ENCODE assay signal across 13 cellular contexts in genomic region chr12:69392146-69392928, GRCh38. TPM values are rescaled to one million over a fixed set of nuclear protein-coding genes. Genes with fewer than 3 reads are reported as not detected.
A peak's percentile ranks its signal among the peaks of the same experiment; 100 is the strongest.
DNase-seq lines count a peak whose midpoint lies in the region; ATAC-seq and TF ChIP-seq lines count a peak whose summit lies in the region.
"Had no signal": no experiment of that assay in that cellular context is flagged by ENCODE, and none has a peak within 500 bp of the region (broad histone marks: within the 10 kb centered on the region; RNA-seq: fewer than 3 reads in every experiment).

No MANE protein-coding gene starts in this region.

- H3K36me3 Mint-ChIP-seq in activated CD8-positive, alpha-beta memory T cell treated with anti-CD3 and anti-CD28 coated beads, Interleukin-2, amount 10 ng/mL, durations not matched to agents 7 days and 5 days: peaks cover 66% of the 10 kb centered on the region

- WGBS in body of pancreas, 2 donors: 97 to 100% methylated on average over 1 of the region's 1 CpG

- POLR2A ChIA-PET in GM10248 (lab: Yijun Ruan, JAX): no interaction called here

- DNase-seq in GM10248 (ENCODE audit: extremely low spot score): peak; percentile 22
- no peak for DNase-seq in RWPE2 (ENCODE audit: low spot score)
- no peak for DNase-seq in activated CD8-positive, alpha-beta memory T cell treated with anti-CD3 and anti-CD28 coated beads, Interleukin-2, amount 10 ng/mL, durations not matched to agents 7 days and 5 days
- DNase-seq in stimulated activated CD4-positive, alpha-beta T cell treated with anti-CD3 and anti-CD28 coated beads, Interleukin-2, amount 100 ng/mL, for 48 hours: no peak
- DNase-seq in stimulated activated CD4-positive, alpha-beta T cell treated with anti-CD3 and anti-CD28 coated beads, Interleukin-4, amount 100 ng/mL, for 1 hour: no peak
- no peak for DNase-seq in body of pancreas
- DNase-seq: left ventricle myocardium inferior; NCI-H2107; stimulated activated CD4-positive, alpha-beta T cell treated with anti-CD3 and anti-CD28 coated beads, Interleukin-1b, Interleukin-23, amount 100 ng/mL, for 48 hours had no signal

- no peak overlapping the region for H3K27ac Mint-ChIP-seq in activated CD8-positive, alpha-beta memory T cell treated with anti-CD3 and anti-CD28 coated beads, Interleukin-2, amount 10 ng/mL, durations not matched to agents 7 days and 5 days
- H3K27ac Mint-ChIP-seq: B cell had no signal

- peaks cover 23% of the 10 kb centered on the region for H3K4me1 ChIP-seq in RWPE2 (ENCODE audit: insufficient read depth, poor library complexity, severe bottlenecking)
- H3K4me1 ChIP-seq in body of pancreas: no peaks in the 10 kb centered on the region
- H3K4me1 ChIP-seq: left ventricle myocardium inferior had no signal

- no peaks in the 10 kb centered on the region for H3K4me1 Mint-ChIP-seq in activated CD8-positive, alpha-beta memory T cell treated with anti-CD3 and anti-CD28 coated beads, Interleukin-2, amount 10 ng/mL, durations not matched to agents 7 days and 5 days
- H3K4me1 Mint-ChIP-seq: B cell had no signal

- H3K27me3 Mint-ChIP-seq in activated CD8-positive, alpha-beta memory T cell treated with anti-CD3 and anti-CD28 coated beads, Interleukin-2, amount 10 ng/mL, durations not matched to agents 7 days and 5 days: no peaks in the 10 kb centered on the region
- H3K27me3 Mint-ChIP-seq: B cell had no signal

- TF ChIP-seq CTCF in GM10248 (IDR thresholded peaks at IDR 0.05; ENCODE audit: control extremely low read depth, extremely low read depth, low read depth, missing control alignments) (no peak), RWPE2 (IDR thresholded peaks at IDR 0.05; ENCODE audit: poor library complexity, severe bottlenecking) (no peak), body of pancreas (IDR thresholded peaks at IDR 0.05) (no peak)

- no peak for TF ChIP-seq POLR2A in body of pancreas (IDR thresholded peaks at IDR 0.05)

- no peak overlapping the region for H3K4me3 Mint-ChIP-seq in activated CD8-positive, alpha-beta memory T cell treated with anti-CD3 and anti-CD28 coated beads, Interleukin-2, amount 10 ng/mL, durations not matched to agents 7 days and 5 days
- H3K4me3 Mint-ChIP-seq: B cell had no signal

- H3K36me3 ChIP-seq in RWPE2 (ENCODE audit: low read depth): peaks cover 37% of the 10 kb centered on the region
- H3K36me3 ChIP-seq in body of pancreas (replicated peaks in 1 of 2; ENCODE audit: insufficient read depth in 1 of 2, low read depth in 2 of 2): no peaks in the 10 kb centered on the region

- peaks cover 14% of the 10 kb centered on the region for H3K9me3 Mint-ChIP-seq in activated CD8-positive, alpha-beta memory T cell treated with anti-CD3 and anti-CD28 coated beads, Interleukin-2, amount 10 ng/mL, durations not matched to agents 7 days and 5 days (ENCODE audit: low read depth)

- intact Hi-C loops in body of pancreas (cut with DNase I): no loop called here

- peak; percentile 75 for ATAC-seq in GM19043 (IDR thresholded peaks at IDR 0.05; ENCODE audit: low read depth, unreplicated experiment)
- peak; percentile 90 for ATAC-seq in HG02884 (IDR thresholded peaks at IDR 0.05; ENCODE audit: unreplicated experiment)
- peak; percentile 70; the same call in 2 of the 3 replicates for ATAC-seq in RWPE2 (ENCODE audit: low read depth)
- ATAC-seq in activated CD8-positive, alpha-beta memory T cell treated with anti-CD3 and anti-CD28 coated beads, Interleukin-2, amount 10 ng/mL, durations not matched to agents 7 days and 5 days: no peak
- ATAC-seq in body of pancreas: no peak

- H3K27ac ChIP-seq in RWPE2 (ENCODE audit: poor library complexity, severe bottlenecking) (peak overlapping the region; percentile 34), body of pancreas (no peak overlapping the region)
- H3K27ac ChIP-seq: KMS-11, left ventricle myocardium inferior had no signal

- H3K4me3 ChIP-seq in RWPE2 (ENCODE audit: severe bottlenecking) (no peak overlapping the region), body of pancreas (no peak overlapping the region)
- H3K4me3 ChIP-seq: left ventricle myocardium inferior had no signal

- CTCF ChIA-PET in GM10248 (lab: Yijun Ruan, JAX): interaction anchor here (0.9 to 1.6 kb wide), 3 partner anchors 21 to 179 kb away, joined by 3 to 4 read pairs (median 3); no protein-coding TSS in a partner anchor
- CTCF ChIA-PET in activated CD8-positive, alpha-beta memory T cell treated with anti-CD3 and anti-CD28 coated beads, Interleukin-2, amount 10 ng/mL, durations not matched to agents 7 days and 5 days (lab: Charles Lee): no interaction called here

- H3K9me3 ChIP-seq in RWPE2 (ENCODE audit: severe bottlenecking) (peaks cover 1% of the 10 kb centered on the region), body of pancreas (no peaks in the 10 kb centered on the region)

- H3K27me3 ChIP-seq in RWPE2 (ENCODE audit: insufficient read depth, poor library complexity, severe bottlenecking) (no peaks in the 10 kb centered on the region), body of pancreas (no peaks in the 10 kb centered on the region)

RNA-seq across cellular contexts. Expression of gene YEATS4, which starts 32.8 kb away (rescaled TPM):
- 10 to 100 TPM; 40.9 to 47.3 TPM for total RNA-seq in activated CD8-positive, alpha-beta memory T cell treated with anti-CD3 and anti-CD28 coated beads, Interleukin-2, amount 10 ng/mL, durations not matched to agents 7 days and 5 days
- total RNA-seq in body of pancreas: 10 to 100 TPM; 14.3 to 15.8 TPM

RNA-seq across cellular contexts. Expression of gene LYZ, which starts 44.2 kb away (rescaled TPM):
- under 1 TPM in 1 of 2 experiments, not detected in 1; 0.21 TPM for total RNA-seq in activated CD8-positive, alpha-beta memory T cell treated with anti-CD3 and anti-CD28 coated beads, Interleukin-2, amount 10 ng/mL, durations not matched to agents 7 days and 5 days
- 100 to 1,000 TPM in 1 of 2 donors, 10 to 100 TPM in 1; 18.8 to 118 TPM for total RNA-seq in body of pancreas

Comparison
In these comparisons a context has a peak if more than half of its experiments do, and no peak if none do; other contexts are left out.
1. ATAC-seq: peak in GM19043 (single experiment), HG02884 (single experiment) and RWPE2 (single experiment); none in activated CD8-positive, alpha-beta memory T cell treated with anti-CD3 and anti-CD28 coated beads, Interleukin-2, amount 10 ng/mL, durations not matched to agents 7 days and 5 days (single experiment) and body of pancreas (single experiment).
2. RNA of gene LYZ, which starts 44.2 kb away (total RNA-seq): 18.8 to 118 TPM in body of pancreas; 0.21 TPM in activated CD8-positive, alpha-beta memory T cell treated with anti-CD3 and anti-CD28 coated beads, Interleukin-2, amount 10 ng/mL, durations not matched to agents 7 days and 5 days; every median in the first group is over 10 times any median in the second.